ENCODE assay signal across 2 cellular contexts in the genomic region with DNA sequence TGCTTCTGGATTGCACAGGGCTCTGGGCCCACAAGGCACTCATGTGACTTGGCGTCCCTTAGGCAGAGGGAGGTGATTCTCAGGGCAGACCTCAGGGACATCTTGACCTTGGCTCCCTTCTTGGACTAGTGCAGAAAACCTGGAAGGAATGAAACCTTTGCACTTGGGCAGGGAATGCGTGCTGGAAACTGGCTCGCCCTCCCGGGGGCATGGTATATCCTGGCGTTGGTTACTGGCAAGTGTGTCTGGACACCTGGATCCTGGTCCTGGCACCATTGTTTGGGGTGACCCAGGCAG.
TF ChIP-seq lines count a peak whose summit lies in the region.

No MANE protein-coding gene starts in this region.

TF ChIP-seq in GM23338, 12 proteins besides CTCF, POLR2A, EP300 and RAD21 (continued from another document):
- TF ChIP-seq, protein P1, sequence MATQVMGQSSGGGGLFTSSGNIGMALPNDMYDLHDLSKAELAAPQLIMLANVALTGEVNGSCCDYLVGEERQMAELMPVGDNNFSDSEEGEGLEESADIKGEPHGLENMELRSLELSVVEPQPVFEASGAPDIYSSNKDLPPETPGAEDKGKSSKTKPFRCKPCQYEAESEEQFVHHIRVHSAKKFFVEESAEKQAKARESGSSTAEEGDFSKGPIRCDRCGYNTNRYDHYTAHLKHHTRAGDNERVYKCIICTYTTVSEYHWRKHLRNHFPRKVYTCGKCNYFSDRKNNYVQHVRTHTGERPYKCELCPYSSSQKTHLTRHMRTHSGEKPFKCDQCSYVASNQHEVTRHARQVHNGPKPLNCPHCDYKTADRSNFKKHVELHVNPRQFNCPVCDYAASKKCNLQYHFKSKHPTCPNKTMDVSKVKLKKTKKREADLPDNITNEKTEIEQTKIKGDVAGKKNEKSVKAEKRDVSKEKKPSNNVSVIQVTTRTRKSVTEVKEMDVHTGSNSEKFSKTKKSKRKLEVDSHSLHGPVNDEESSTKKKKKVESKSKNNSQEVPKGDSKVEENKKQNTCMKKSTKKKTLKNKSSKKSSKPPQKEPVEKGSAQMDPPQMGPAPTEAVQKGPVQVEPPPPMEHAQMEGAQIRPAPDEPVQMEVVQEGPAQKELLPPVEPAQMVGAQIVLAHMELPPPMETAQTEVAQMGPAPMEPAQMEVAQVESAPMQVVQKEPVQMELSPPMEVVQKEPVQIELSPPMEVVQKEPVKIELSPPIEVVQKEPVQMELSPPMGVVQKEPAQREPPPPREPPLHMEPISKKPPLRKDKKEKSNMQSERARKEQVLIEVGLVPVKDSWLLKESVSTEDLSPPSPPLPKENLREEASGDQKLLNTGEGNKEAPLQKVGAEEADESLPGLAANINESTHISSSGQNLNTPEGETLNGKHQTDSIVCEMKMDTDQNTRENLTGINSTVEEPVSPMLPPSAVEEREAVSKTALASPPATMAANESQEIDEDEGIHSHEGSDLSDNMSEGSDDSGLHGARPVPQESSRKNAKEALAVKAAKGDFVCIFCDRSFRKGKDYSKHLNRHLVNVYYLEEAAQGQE (IDR thresholded peaks at IDR 0.05; ENCODE audit: unreplicated experiment) = no peak
- TF ChIP-seq POLR2AphosphoS5 (IDR thresholded peaks at IDR 0.05; ENCODE audit: low read depth) (no peak), STAT1 (IDR thresholded peaks at IDR 0.05; ENCODE audit: unreplicated experiment) (no peak)
- TF ChIP-seq, protein P2, sequence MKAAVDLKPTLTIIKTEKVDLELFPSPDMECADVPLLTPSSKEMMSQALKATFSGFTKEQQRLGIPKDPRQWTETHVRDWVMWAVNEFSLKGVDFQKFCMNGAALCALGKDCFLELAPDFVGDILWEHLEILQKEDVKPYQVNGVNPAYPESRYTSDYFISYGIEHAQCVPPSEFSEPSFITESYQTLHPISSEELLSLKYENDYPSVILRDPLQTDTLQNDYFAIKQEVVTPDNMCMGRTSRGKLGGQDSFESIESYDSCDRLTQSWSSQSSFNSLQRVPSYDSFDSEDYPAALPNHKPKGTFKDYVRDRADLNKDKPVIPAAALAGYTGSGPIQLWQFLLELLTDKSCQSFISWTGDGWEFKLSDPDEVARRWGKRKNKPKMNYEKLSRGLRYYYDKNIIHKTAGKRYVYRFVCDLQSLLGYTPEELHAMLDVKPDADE (IDR thresholded peaks at IDR 0.05) = no peak

TF ChIP-seq in K562, 482 proteins besides CTCF, POLR2A, EP300 and RAD21:
- TF ChIP-seq, protein P3, sequence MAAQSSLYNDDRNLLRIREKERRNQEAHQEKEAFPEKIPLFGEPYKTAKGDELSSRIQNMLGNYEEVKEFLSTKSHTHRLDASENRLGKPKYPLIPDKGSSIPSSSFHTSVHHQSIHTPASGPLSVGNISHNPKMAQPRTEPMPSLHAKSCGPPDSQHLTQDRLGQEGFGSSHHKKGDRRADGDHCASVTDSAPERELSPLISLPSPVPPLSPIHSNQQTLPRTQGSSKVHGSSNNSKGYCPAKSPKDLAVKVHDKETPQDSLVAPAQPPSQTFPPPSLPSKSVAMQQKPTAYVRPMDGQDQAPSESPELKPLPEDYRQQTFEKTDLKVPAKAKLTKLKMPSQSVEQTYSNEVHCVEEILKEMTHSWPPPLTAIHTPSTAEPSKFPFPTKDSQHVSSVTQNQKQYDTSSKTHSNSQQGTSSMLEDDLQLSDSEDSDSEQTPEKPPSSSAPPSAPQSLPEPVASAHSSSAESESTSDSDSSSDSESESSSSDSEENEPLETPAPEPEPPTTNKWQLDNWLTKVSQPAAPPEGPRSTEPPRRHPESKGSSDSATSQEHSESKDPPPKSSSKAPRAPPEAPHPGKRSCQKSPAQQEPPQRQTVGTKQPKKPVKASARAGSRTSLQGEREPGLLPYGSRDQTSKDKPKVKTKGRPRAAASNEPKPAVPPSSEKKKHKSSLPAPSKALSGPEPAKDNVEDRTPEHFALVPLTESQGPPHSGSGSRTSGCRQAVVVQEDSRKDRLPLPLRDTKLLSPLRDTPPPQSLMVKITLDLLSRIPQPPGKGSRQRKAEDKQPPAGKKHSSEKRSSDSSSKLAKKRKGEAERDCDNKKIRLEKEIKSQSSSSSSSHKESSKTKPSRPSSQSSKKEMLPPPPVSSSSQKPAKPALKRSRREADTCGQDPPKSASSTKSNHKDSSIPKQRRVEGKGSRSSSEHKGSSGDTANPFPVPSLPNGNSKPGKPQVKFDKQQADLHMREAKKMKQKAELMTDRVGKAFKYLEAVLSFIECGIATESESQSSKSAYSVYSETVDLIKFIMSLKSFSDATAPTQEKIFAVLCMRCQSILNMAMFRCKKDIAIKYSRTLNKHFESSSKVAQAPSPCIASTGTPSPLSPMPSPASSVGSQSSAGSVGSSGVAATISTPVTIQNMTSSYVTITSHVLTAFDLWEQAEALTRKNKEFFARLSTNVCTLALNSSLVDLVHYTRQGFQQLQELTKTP (IDR thresholded peaks at IDR 0.05; ENCODE audit: low read depth in 1 of 2, partially characterized antibody in 2 of 2) = no peak
- TF ChIP-seq NFIX (CRISPR knock-in tag; IDR thresholded peaks at IDR 0.05; ENCODE audit: low read depth) = no peak
TF ChIP-seq in K562: peak in this region for 0.
